In genomic region chr19:638901-639250, GRCh38 we compare ENCODE assay signal across 9 cellular contexts. TPM values are rescaled to one million over a fixed set of nuclear protein-coding genes. Genes with fewer than 3 reads are reported as not detected.
DNase-seq lines count a peak whose midpoint lies in the region; ATAC-seq, FAIRE-seq and TF ChIP-seq lines count a peak whose summit lies in the region.
"Had no signal": no experiment of that assay in that cellular context is flagged by ENCODE, and none has a peak within 500 bp of the region (broad histone marks: within the 10 kb centered on the region; RNA-seq: fewer than 3 reads in every experiment).

No MANE protein-coding gene starts in this region.

- H3K4me3 Mint-ChIP-seq in natural killer cell = peak overlapping the region; percentile 96

- no peak overlapping the region for H2AFZ ChIP-seq in HepG2 (ENCODE audit: low read length)
- no peak overlapping the region for H2AFZ ChIP-seq in mammary epithelial cell (ENCODE audit: low read depth, low read length)

- CTCF ChIA-PET in HepG2 (lab: Yijun Ruan, JAX; ENCODE audit: low intra/inter-chr PET ratio, low total read pairs) (no interaction called here), mammary epithelial cell (lab: Charles Lee; ENCODE audit: low non-redundant PET) (no interaction called here)

- no peaks in the 10 kb centered on the region for H3K9me3 Mint-ChIP-seq in natural killer cell

- H3K79me2 ChIP-seq in HepG2 (ENCODE audit: insufficient read depth, low read length) = no peaks in the 10 kb centered on the region
- H3K79me2 ChIP-seq in mammary epithelial cell (ENCODE audit: insufficient read depth, low read length) = peaks cover 9% of the 10 kb centered on the region

- peak overlapping the region; percentile 89 to 95 for H3K27ac Mint-ChIP-seq in natural killer cell

- TF ChIP-seq EP300 in HepG2 (IDR thresholded peaks at IDR 0.05; ENCODE audit: low read depth in 2 of 2, low read length in 2 of 2) (no peak), HepG2 (CRISPR knock-in tag; IDR thresholded peaks at IDR 0.05; ENCODE audit: borderline replicate concordance) (no peak)

- H3K9me3 ChIP-seq in HepG2 (ENCODE audit: low read length) (no peaks in the 10 kb centered on the region), right lobe of liver (no peaks in the 10 kb centered on the region), mammary epithelial cell (replicated peaks; ENCODE audit: insufficient read depth, low read length) (no peaks in the 10 kb centered on the region)

- peak overlapping the region in 2 of 3 experiments; percentile 56 to 61; a peak in 3 of 6 replicates for H3K4me3 ChIP-seq in HepG2 (replicated peaks in 1 of 3; ENCODE audit: insufficient read depth in 1 of 3, low read depth in 2 of 3, low read length in 3 of 3)
- H3K4me3 ChIP-seq in right lobe of liver = no peak overlapping the region
- H3K4me3 ChIP-seq in mammary epithelial cell (replicated peaks in 1 of 3; ENCODE audit: insufficient read depth in 1 of 3, low read depth in 2 of 3, low read length in 3 of 3) = peak overlapping the region in 1 of 3 experiments; percentile 46

- POLR2A ChIA-PET in HepG2 (lab: Yijun Ruan, JAX) = no interaction called here

- no peaks in the 10 kb centered on the region for H3K36me3 Mint-ChIP-seq in natural killer cell

- ATAC-seq in HepG2 (no peak), right lobe of liver (no peak), natural killer cell (no peak), GM21717 (IDR thresholded peaks at IDR 0.05; ENCODE audit: unreplicated experiment) (no peak), HG03521 (IDR thresholded peaks at IDR 0.05; ENCODE audit: unreplicated experiment) (no peak)

- H3K27ac ChIP-seq in HepG2 (ENCODE audit: extremely low read length, insufficient read depth, low read length) = no peak overlapping the region
- H3K27ac ChIP-seq in right lobe of liver = no peak overlapping the region
- H3K27ac ChIP-seq in mammary epithelial cell (ENCODE audit: insufficient read depth, low read depth, low read length) = no peak overlapping the region

- WGBS in HepG2 (ENCODE audit: low lambda C conversion rate) = 80% methylated on average over 1 of the region's 17 CpGs
- WGBS in right lobe of liver (ENCODE audit: insufficient coverage, low coverage, low lambda C conversion rate, missing lambda C conversion rate) = no CpG with 5 or more reads among the region's 17 CpGs
- WGBS in mammary epithelial cell (ENCODE audit: low coverage, missing lambda C conversion rate) = 100% methylated on average over 5 of the region's 17 CpGs

- no TSS peak for BruUV-seq in HepG2 (replicated peaks; lab: Mats Ljungman, UMichigan)
- no TSS peak for BruUV-seq in mammary epithelial cell (replicated peaks; lab: Mats Ljungman, UMichigan)

- TF ChIP-seq POLR2A in HepG2 (IDR thresholded peaks at IDR 0.05; ENCODE audit: insufficient read depth in 1 of 2, low read depth in 2 of 2, low read length in 2 of 2) = no peak
- no peak for TF ChIP-seq POLR2A in right lobe of liver (IDR thresholded peaks at IDR 0.05)

- no peaks in the 10 kb centered on the region for H3K36me3 ChIP-seq in HepG2 (replicated peaks in 1 of 2; ENCODE audit: control insufficient read depth in 1 of 2, insufficient read depth in 2 of 2, low read length in 2 of 2)
- H3K36me3 ChIP-seq in right lobe of liver = no peaks in the 10 kb centered on the region
- no peaks in the 10 kb centered on the region for H3K36me3 ChIP-seq in mammary epithelial cell (ENCODE audit: insufficient read depth, low read length)

- intact Hi-C loops in HepG2 (cut with micrococcal nuclease; ENCODE audit: unreplicated experiment) = no loop called here
- intact Hi-C loops in right lobe of liver (cut with DNase I) = no loop called here
- intact Hi-C loops in mammary epithelial cell (cut with micrococcal nuclease) = no loop called here
- intact Hi-C loops in natural killer cell (cut with micrococcal nuclease) = no loop called here

- no peak for TF ChIP-seq RAD21 in HepG2 (CRISPR knock-in tag; IDR thresholded peaks at IDR 0.05)

- no peak for TF ChIP-seq CTCF in HepG2 (CRISPR knock-in tag; IDR thresholded peaks at IDR 0.05)
- no peak for TF ChIP-seq CTCF in right lobe of liver (IDR thresholded peaks at IDR 0.05)
- no peak for TF ChIP-seq CTCF in mammary epithelial cell (conservative IDR thresholded peaks at IDR 0.05 in 1 of 2, IDR thresholded peaks at IDR 0.05 in 1 of 2; ENCODE audit: extremely low read depth in 1 of 2, insufficient read depth in 1 of 2, low read depth in 1 of 2, low read length in 2 of 2)
- TF ChIP-seq CTCF in natural killer cell (IDR thresholded peaks at IDR 0.05) = no peak

- DNase-seq in HepG2 (ENCODE audit: low spot score) = no peak
- no peak for DNase-seq in right lobe of liver
- no peak for DNase-seq in mammary epithelial cell
- no peak for DNase-seq in natural killer cell
- DNase-seq in HPDE6-E6E7 (ENCODE audit: extremely low spot score) = no peak
- DNase-seq in RCC 7860 (ENCODE audit: low spot score) = no peak

- H3K4me2 ChIP-seq in HepG2 (ENCODE audit: low read depth, low read length) (peak overlapping the region; percentile 63; the same call in 1 of the 2 replicates), mammary epithelial cell (ENCODE audit: insufficient read depth, low read depth, low read length) (peak overlapping the region; percentile 87)

- peaks cover 10 to 21% of the 10 kb centered on the region in 2 donors for H3K4me1 Mint-ChIP-seq in natural killer cell

- in situ Hi-C loops in HepG2 (cut with HindIII; ENCODE audit: extremely low pct_ligation_motif_present, low pct_unique_long_range_greater_than_20kb) (no loop called here), mammary epithelial cell (cut with MboI; ENCODE audit: low sequenced_read_pairs in 2 of 2) (no loop called here)

- FAIRE-seq in HepG2 (lab: Jason Lieb, UNC) = no peak
- no peak for FAIRE-seq in RCC 7860 (lab: Jason Lieb, UNC)
- FAIRE-seq: islet of Langerhans had no signal

- H3K27me3 ChIP-seq in HepG2 (ENCODE audit: control insufficient read depth in 1 of 2, insufficient read depth in 2 of 2, low read length in 2 of 2) (no peaks in the 10 kb centered on the region), right lobe of liver (no peaks in the 10 kb centered on the region), mammary epithelial cell (ENCODE audit: insufficient read depth, low read length) (no peaks in the 10 kb centered on the region)

- no peaks in the 10 kb centered on the region for H3K27me3 Mint-ChIP-seq in natural killer cell (ENCODE audit: low read depth in 2 of 2)

- peaks cover 17% of the 10 kb centered on the region for H3K4me1 ChIP-seq in HepG2 (ENCODE audit: insufficient read depth, low read length)
- peaks cover 0 to 7% (median 2%) of the 10 kb centered on the region in 4 donors for H3K4me1 ChIP-seq in right lobe of liver
- peaks cover 14% of the 10 kb centered on the region for H3K4me1 ChIP-seq in mammary epithelial cell (ENCODE audit: insufficient read depth, low read length)

- H3K9ac ChIP-seq in HepG2 (ENCODE audit: insufficient read depth, low read depth, low read length) (0 out of 2 replicates have a peak overlapping the region, but pooled peaks have one; percentile 15), mammary epithelial cell (ENCODE audit: insufficient read depth, low read length) (no peak overlapping the region)

- H4K20me1 ChIP-seq in HepG2 (ENCODE audit: insufficient read depth, low read length) = no peaks in the 10 kb centered on the region
- H4K20me1 ChIP-seq in mammary epithelial cell (ENCODE audit: insufficient read depth, low read length) = no peaks in the 10 kb centered on the region

- dilution Hi-C loops in mammary epithelial cell (cut with HindIII; ENCODE audit: low sequenced_read_pairs) = no loop called here

RNA-seq across cellular contexts. Expression of gene FGF22, which starts 0.8 kb away (rescaled TPM):
- 0.24 TPM in 1 of 2 replicates, not detected in the other for total RNA-seq in HepG2 (2016; rRNA removed; fragmentation: Illumina TruSeq; extraction: Trizol)
- total RNA-seq in HepG2 (2016; cell fraction: cytosol; rRNA removed; fragmentation: Illumina TruSeq; extraction: Trizol; ENCODE audit: low read depth) = not detected in 2 replicates
- total RNA-seq in HepG2 (2016; cell fraction: insoluble cytoplasmic fraction; rRNA removed; fragmentation: Illumina TruSeq; extraction: Trizol) = 0.09 TPM in 1 of 2 replicates, not detected in the other
- total RNA-seq in HepG2 (2016; cell fraction: membrane; rRNA removed; fragmentation: Illumina TruSeq; extraction: Trizol) = 0.17 and 0.19 TPM in 2 replicates
- not detected in 2 replicates for total RNA-seq in HepG2 (2016; cell fraction: nucleus; rRNA removed; fragmentation: Illumina TruSeq; extraction: Trizol)
- polyA plus RNA-seq in HepG2 (2011; rRNA removed) = 0.07 TPM in 1 of 2 replicates, not detected in the other
- polyA plus RNA-seq in HepG2 (2011; cell fraction: cytosol; rRNA removed) = not detected in 2 replicates
- polyA plus RNA-seq in HepG2 (2011; cell fraction: nucleus; rRNA removed) = not detected in 2 replicates
- polyA plus RNA-seq in HepG2 (2012) = 0.09 and 0.27 TPM in 2 replicates
- 0.08 and 0.16 TPM in 2 replicates for polyA plus RNA-seq in HepG2 (2016; cell fraction: cytosol; fragmentation: Illumina TruSeq; extraction: Trizol; ENCODE audit: low read depth)
- polyA plus RNA-seq in HepG2 (2016; cell fraction: insoluble cytoplasmic fraction; fragmentation: Illumina TruSeq; extraction: Trizol; ENCODE audit: low read depth) = not detected in 2 replicates
- polyA plus RNA-seq in HepG2 (2016; cell fraction: membrane; fragmentation: Illumina TruSeq; extraction: Trizol; ENCODE audit: low read depth) = 0.13 TPM in 1 of 2 replicates, not detected in the other
- 0.33 TPM in 1 of 2 replicates, not detected in the other for polyA plus RNA-seq in HepG2 (2016; cell fraction: nucleus; fragmentation: Illumina TruSeq; extraction: Trizol; ENCODE audit: insufficient read depth, low read depth)
- polyA minus RNA-seq in HepG2 (2011; rRNA and poly(A)+ RNA removed; ENCODE audit: low replicate concordance) = not detected in 2 replicates
- polyA minus RNA-seq in HepG2 (2011; cell fraction: cytosol; rRNA and poly(A)+ RNA removed) = not detected in 2 replicates
- polyA minus RNA-seq in HepG2 (2011; cell fraction: nucleus; rRNA and poly(A)+ RNA removed) = not detected in 2 replicates
- under 1 TPM in 1 of 6 experiments, not detected in 5; 0.15 TPM for total RNA-seq in right lobe of liver
- not detected for total RNA-seq in mammary epithelial cell
- polyA plus RNA-seq in mammary epithelial cell = not detected
- not detected for polyA minus RNA-seq in mammary epithelial cell
- under 1 TPM; 0.31 to 0.58 (median 0.41) TPM for total RNA-seq in natural killer cell

RNA-seq across cellular contexts. Expression of gene POLRMT, which starts 5.5 kb away (rescaled TPM):
- 52.5 and 78.0 TPM in 2 replicates for total RNA-seq in HepG2 (2016; rRNA removed; fragmentation: Illumina TruSeq; extraction: Trizol)
- total RNA-seq in HepG2 (2016; cell fraction: cytosol; rRNA removed; fragmentation: Illumina TruSeq; extraction: Trizol; ENCODE audit: low read depth) = 14.6 and 16.3 TPM in 2 replicates
- total RNA-seq in HepG2 (2016; cell fraction: insoluble cytoplasmic fraction; rRNA removed; fragmentation: Illumina TruSeq; extraction: Trizol) = 49.1 and 82.6 TPM in 2 replicates
- 30.6 and 32.9 TPM in 2 replicates for total RNA-seq in HepG2 (2016; cell fraction: membrane; rRNA removed; fragmentation: Illumina TruSeq; extraction: Trizol)
- total RNA-seq in HepG2 (2016; cell fraction: nucleus; rRNA removed; fragmentation: Illumina TruSeq; extraction: Trizol) = 53.4 and 70.1 TPM in 2 replicates
- 101 and 114 TPM in 2 replicates for polyA plus RNA-seq in HepG2 (2011; rRNA removed)
- polyA plus RNA-seq in HepG2 (2011; cell fraction: cytosol; rRNA removed) = 20.8 and 36.5 TPM in 2 replicates
- polyA plus RNA-seq in HepG2 (2011; cell fraction: nucleus; rRNA removed) = 255 and 333 TPM in 2 replicates
- polyA plus RNA-seq in HepG2 (2012) = 52.2 and 65.7 TPM in 2 replicates
- polyA plus RNA-seq in HepG2 (2016; cell fraction: cytosol; fragmentation: Illumina TruSeq; extraction: Trizol; ENCODE audit: low read depth) = 16.5 and 17.7 TPM in 2 replicates
- polyA plus RNA-seq in HepG2 (2016; cell fraction: insoluble cytoplasmic fraction; fragmentation: Illumina TruSeq; extraction: Trizol; ENCODE audit: low read depth) = 70.9 and 71.7 TPM in 2 replicates
- polyA plus RNA-seq in HepG2 (2016; cell fraction: membrane; fragmentation: Illumina TruSeq; extraction: Trizol; ENCODE audit: low read depth) = 34.9 and 37.3 TPM in 2 replicates
- polyA plus RNA-seq in HepG2 (2016; cell fraction: nucleus; fragmentation: Illumina TruSeq; extraction: Trizol; ENCODE audit: insufficient read depth, low read depth) = 138 and 146 TPM in 2 replicates
- 247 and 377 TPM in 2 replicates for polyA minus RNA-seq in HepG2 (2011; rRNA and poly(A)+ RNA removed; ENCODE audit: low replicate concordance)
- 67.1 and 69.6 TPM in 2 replicates for polyA minus RNA-seq in HepG2 (2011; cell fraction: cytosol; rRNA and poly(A)+ RNA removed)
- 37.9 and 42.3 TPM in 2 replicates for polyA minus RNA-seq in HepG2 (2011; cell fraction: nucleus; rRNA and poly(A)+ RNA removed)
- 10 to 100 TPM; 25.9 to 42.9 (median 33.3) TPM for total RNA-seq in right lobe of liver
- total RNA-seq in mammary epithelial cell = 10 to 100 TPM; 23.5 to 50.9 TPM
- polyA plus RNA-seq in mammary epithelial cell = 30.2 TPM
- polyA minus RNA-seq in mammary epithelial cell = 63.2 TPM
- 10 to 100 TPM; 57.2 to 58.5 (median 57.6) TPM for total RNA-seq in natural killer cell

RNA-seq across cellular contexts. Expression of gene RNF126, which starts 24.1 kb away (rescaled TPM):
- total RNA-seq in HepG2 (2016; rRNA removed; fragmentation: Illumina TruSeq; extraction: Trizol) (18.5 and 34.0 TPM in 2 replicates), right lobe of liver (10 to 100 TPM; 18.3 to 85.0 (median 28.8) TPM), mammary epithelial cell (10 to 100 TPM; 79.2 to 83.9 TPM), natural killer cell (100 to 1,000 TPM; 119 to 149 (median 146) TPM)
- 60.7 and 62.9 TPM in 2 replicates for total RNA-seq in HepG2 (2016; cell fraction: cytosol; rRNA removed; fragmentation: Illumina TruSeq; extraction: Trizol; ENCODE audit: low read depth)
- 14.0 and 32.5 TPM in 2 replicates for total RNA-seq in HepG2 (2016; cell fraction: insoluble cytoplasmic fraction; rRNA removed; fragmentation: Illumina TruSeq; extraction: Trizol)
- 51.8 and 70.5 TPM in 2 replicates for total RNA-seq in HepG2 (2016; cell fraction: membrane; rRNA removed; fragmentation: Illumina TruSeq; extraction: Trizol)
- 20.4 and 26.7 TPM in 2 replicates for total RNA-seq in HepG2 (2016; cell fraction: nucleus; rRNA removed; fragmentation: Illumina TruSeq; extraction: Trizol)
- polyA plus RNA-seq in HepG2 (2011; rRNA removed) (23.2 and 24.6 TPM in 2 replicates), mammary epithelial cell (54.4 TPM)
- polyA plus RNA-seq in HepG2 (2011; cell fraction: cytosol; rRNA removed) = 21.4 and 33.6 TPM in 2 replicates
- 96.9 and 98.7 TPM in 2 replicates for polyA plus RNA-seq in HepG2 (2011; cell fraction: nucleus; rRNA removed)
- polyA plus RNA-seq in HepG2 (2012) = 47.4 and 51.2 TPM in 2 replicates
- polyA plus RNA-seq in HepG2 (2016; cell fraction: cytosol; fragmentation: Illumina TruSeq; extraction: Trizol; ENCODE audit: low read depth) = 83.7 and 90.8 TPM in 2 replicates
- polyA plus RNA-seq in HepG2 (2016; cell fraction: insoluble cytoplasmic fraction; fragmentation: Illumina TruSeq; extraction: Trizol; ENCODE audit: low read depth) = 29.9 and 39.9 TPM in 2 replicates
- polyA plus RNA-seq in HepG2 (2016; cell fraction: membrane; fragmentation: Illumina TruSeq; extraction: Trizol; ENCODE audit: low read depth) = 79.7 and 88.6 TPM in 2 replicates
- polyA plus RNA-seq in HepG2 (2016; cell fraction: nucleus; fragmentation: Illumina TruSeq; extraction: Trizol; ENCODE audit: insufficient read depth, low read depth) = 75.9 and 77.0 TPM in 2 replicates
- polyA minus RNA-seq in HepG2 (2011; rRNA and poly(A)+ RNA removed; ENCODE audit: low replicate concordance) = 10.7 and 26.6 TPM in 2 replicates
- 18.3 and 21.9 TPM in 2 replicates for polyA minus RNA-seq in HepG2 (2011; cell fraction: cytosol; rRNA and poly(A)+ RNA removed)
- polyA minus RNA-seq in HepG2 (2011; cell fraction: nucleus; rRNA and poly(A)+ RNA removed) = 28.0 and 36.3 TPM in 2 replicates
- polyA minus RNA-seq in mammary epithelial cell = 5.1 TPM

RNA-seq across cellular contexts. Expression of gene FSTL3, which starts 37.3 kb away (rescaled TPM):
- total RNA-seq in HepG2 (2016; rRNA removed; fragmentation: Illumina TruSeq; extraction: Trizol) (5.8 and 13.5 TPM in 2 replicates), right lobe of liver (10 to 100 TPM in 3 of 6 experiments, 1 to 10 TPM in 3; 4.2 to 18.7 (median 10.4) TPM), mammary epithelial cell (100 to 1,000 TPM; 127 to 140 TPM), natural killer cell (1 to 10 TPM; 1.5 to 1.9 (median 1.5) TPM)
- total RNA-seq in HepG2 (2016; cell fraction: cytosol; rRNA removed; fragmentation: Illumina TruSeq; extraction: Trizol; ENCODE audit: low read depth) = 3.3 and 3.8 TPM in 2 replicates
- total RNA-seq in HepG2 (2016; cell fraction: insoluble cytoplasmic fraction; rRNA removed; fragmentation: Illumina TruSeq; extraction: Trizol) = 4.6 and 14.2 TPM in 2 replicates
- total RNA-seq in HepG2 (2016; cell fraction: membrane; rRNA removed; fragmentation: Illumina TruSeq; extraction: Trizol) = 7.0 and 8.2 TPM in 2 replicates
- total RNA-seq in HepG2 (2016; cell fraction: nucleus; rRNA removed; fragmentation: Illumina TruSeq; extraction: Trizol) = 11.9 and 15.2 TPM in 2 replicates
- polyA plus RNA-seq in HepG2 (2011; rRNA removed) (15.6 and 30.9 TPM in 2 replicates), mammary epithelial cell (72.2 TPM)
- polyA plus RNA-seq in HepG2 (2011; cell fraction: cytosol; rRNA removed) = 24.5 and 32.7 TPM in 2 replicates
- 151 and 166 TPM in 2 replicates for polyA plus RNA-seq in HepG2 (2011; cell fraction: nucleus; rRNA removed)
- 19.0 and 28.0 TPM in 2 replicates for polyA plus RNA-seq in HepG2 (2012)
- 3.1 and 4.0 TPM in 2 replicates for polyA plus RNA-seq in HepG2 (2016; cell fraction: cytosol; fragmentation: Illumina TruSeq; extraction: Trizol; ENCODE audit: low read depth)
- polyA plus RNA-seq in HepG2 (2016; cell fraction: insoluble cytoplasmic fraction; fragmentation: Illumina TruSeq; extraction: Trizol; ENCODE audit: low read depth) = 6.4 and 7.0 TPM in 2 replicates
- polyA plus RNA-seq in HepG2 (2016; cell fraction: membrane; fragmentation: Illumina TruSeq; extraction: Trizol; ENCODE audit: low read depth) = 5.8 and 6.2 TPM in 2 replicates
- polyA plus RNA-seq in HepG2 (2016; cell fraction: nucleus; fragmentation: Illumina TruSeq; extraction: Trizol; ENCODE audit: insufficient read depth, low read depth) = 30.9 and 40.0 TPM in 2 replicates
- polyA minus RNA-seq in HepG2 (2011; rRNA and poly(A)+ RNA removed; ENCODE audit: low replicate concordance) = 28.2 and 70.2 TPM in 2 replicates
- 10.6 and 21.0 TPM in 2 replicates for polyA minus RNA-seq in HepG2 (2011; cell fraction: cytosol; rRNA and poly(A)+ RNA removed)
- polyA minus RNA-seq in HepG2 (2011; cell fraction: nucleus; rRNA and poly(A)+ RNA removed) = 6.8 and 7.9 TPM in 2 replicates
- 41.3 TPM for polyA minus RNA-seq in mammary epithelial cell

RNA-seq across cellular contexts. Expression of gene HCN2, which starts 49.2 kb away (rescaled TPM):
- total RNA-seq in HepG2 (2016; rRNA removed; fragmentation: Illumina TruSeq; extraction: Trizol) = not detected in 2 replicates
- total RNA-seq in HepG2 (2016; cell fraction: cytosol; rRNA removed; fragmentation: Illumina TruSeq; extraction: Trizol; ENCODE audit: low read depth) = not detected in 2 replicates
- not detected in 2 replicates for total RNA-seq in HepG2 (2016; cell fraction: insoluble cytoplasmic fraction; rRNA removed; fragmentation: Illumina TruSeq; extraction: Trizol)
- 0.03 TPM in 1 of 2 replicates, not detected in the other for total RNA-seq in HepG2 (2016; cell fraction: membrane; rRNA removed; fragmentation: Illumina TruSeq; extraction: Trizol)
- not detected in 2 replicates for total RNA-seq in HepG2 (2016; cell fraction: nucleus; rRNA removed; fragmentation: Illumina TruSeq; extraction: Trizol)
- polyA plus RNA-seq in HepG2 (2011; rRNA removed) = 0.01 and 0.05 TPM in 2 replicates
- polyA plus RNA-seq in HepG2 (2011; cell fraction: cytosol; rRNA removed) = 0.07 and 0.09 TPM in 2 replicates
- polyA plus RNA-seq in HepG2 (2011; cell fraction: nucleus; rRNA removed) = 0.19 and 0.24 TPM in 2 replicates
- polyA plus RNA-seq in HepG2 (2012) = 0.15 and 0.39 TPM in 2 replicates
- polyA plus RNA-seq in HepG2 (2016; cell fraction: cytosol; fragmentation: Illumina TruSeq; extraction: Trizol; ENCODE audit: low read depth) = 0.07 TPM in 1 of 2 replicates, not detected in the other
- polyA plus RNA-seq in HepG2 (2016; cell fraction: insoluble cytoplasmic fraction; fragmentation: Illumina TruSeq; extraction: Trizol; ENCODE audit: low read depth) = not detected in 2 replicates
- 0.05 TPM in 1 of 2 replicates, not detected in the other for polyA plus RNA-seq in HepG2 (2016; cell fraction: membrane; fragmentation: Illumina TruSeq; extraction: Trizol; ENCODE audit: low read depth)
- polyA plus RNA-seq in HepG2 (2016; cell fraction: nucleus; fragmentation: Illumina TruSeq; extraction: Trizol; ENCODE audit: insufficient read depth, low read depth) = not detected in 2 replicates
- polyA minus RNA-seq in HepG2 (2011; rRNA and poly(A)+ RNA removed; ENCODE audit: low replicate concordance) = 0.16 and 9.3 TPM in 2 replicates
- not detected in 2 replicates for polyA minus RNA-seq in HepG2 (2011; cell fraction: cytosol; rRNA and poly(A)+ RNA removed)
- not detected in 2 replicates for polyA minus RNA-seq in HepG2 (2011; cell fraction: nucleus; rRNA and poly(A)+ RNA removed)
- under 1 TPM in 5 of 6 experiments, not detected in 1; 0.05 to 0.27 (median 0.09) TPM for total RNA-seq in right lobe of liver
- total RNA-seq in mammary epithelial cell = 1 to 10 TPM in 1 of 2 donors, under 1 TPM in 1; 0.33 to 1.6 TPM
- polyA plus RNA-seq in mammary epithelial cell = 0.35 TPM
- polyA minus RNA-seq in mammary epithelial cell = 1.7 TPM
- total RNA-seq in natural killer cell = 1 to 10 TPM in 2 of 3 donors, under 1 TPM in 1; 0.96 to 1.6 (median 1.1) TPM

Comparison
In these comparisons a context has a peak if more than half of its experiments do, and no peak if none do; other contexts are left out.
1. H3K4me3 ChIP-seq: peak in HepG2 (2 of 3); none in right lobe of liver (0 of 3).